Comparison of ENCODE assay signal across 17 cellular contexts in the genomic region with DNA sequence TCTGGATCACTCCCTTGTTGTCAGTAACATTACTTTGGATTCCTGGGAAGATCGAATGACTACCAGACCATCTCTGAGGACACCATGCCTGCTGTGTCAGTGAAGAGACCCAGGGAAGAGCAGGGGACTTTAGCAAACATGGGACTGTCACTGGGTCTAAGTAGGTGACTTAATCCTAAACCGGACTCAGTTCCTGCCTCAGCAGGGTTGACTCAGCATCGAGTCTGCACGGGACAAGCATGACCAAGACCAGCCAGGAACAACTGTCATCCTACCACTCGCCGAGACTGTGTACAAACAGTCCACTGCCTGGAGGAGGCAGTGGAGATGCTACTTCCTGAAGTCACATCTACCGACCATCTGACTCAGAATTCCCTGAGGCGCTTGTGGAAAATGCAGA. TPM values are rescaled to one million over a fixed set of nuclear protein-coding genes. Genes with fewer than 3 reads are reported as not detected.
DNase-seq lines count a peak whose midpoint lies in the region; ATAC-seq, FAIRE-seq and TF ChIP-seq lines count a peak whose summit lies in the region.
"Had no signal": no experiment of that assay in that cellular context is flagged by ENCODE, and none has a peak within 500 bp of the region (broad histone marks: within the 10 kb centered on the region; RNA-seq: fewer than 3 reads in every experiment).

No MANE protein-coding gene starts in this region.

- peak; percentile 18 for TF ChIP-seq CTCF in foreskin keratinocyte (conservative IDR thresholded peaks at IDR 0.05)
- no peak for TF ChIP-seq CTCF in vagina (IDR thresholded peaks at IDR 0.05)
- no peak for TF ChIP-seq CTCF in neural progenitor cell (IDR thresholded peaks at IDR 0.05)
- TF ChIP-seq CTCF in nephron progenitor cell (IDR thresholded peaks at IDR 0.05): no peak

- no peak overlapping the region for H3K4me3 ChIP-seq in GM23248
- no peak overlapping the region for H3K4me3 ChIP-seq in vagina
- H3K4me3 ChIP-seq in neural progenitor cell: no peak overlapping the region
- H3K4me3 ChIP-seq: BLaER1 treated with 17β-estradiol and CSF1 and Interleukin-3, amounts not matched to agents 10 nM and 100 nM; ovary; spleen had no signal

- WGBS in GM23248 (ENCODE audit: low coverage in 1 of 2, low lambda C conversion rate in 2 of 2, missing lambda C conversion rate in 2 of 2), 2 experiments: 21 to 24% methylated on average over 8 of the region's 8 CpGs

- no peaks in the 10 kb centered on the region for H3K79me2 ChIP-seq in GM23248 (ENCODE audit: insufficient read depth)
- no peaks in the 10 kb centered on the region for H3K79me2 ChIP-seq in neural progenitor cell (ENCODE audit: low read depth)

- H3K27me3 Mint-ChIP-seq in neural progenitor cell (ENCODE audit: insufficient read depth, low read depth): no peaks in the 10 kb centered on the region
- H3K27me3 Mint-ChIP-seq in nephron progenitor cell (ENCODE audit: low read depth, poor library complexity): no peaks in the 10 kb centered on the region
- H3K27me3 Mint-ChIP-seq: activated CD4-positive, alpha-beta T cell treated with anti-CD3 and anti-CD28 coated beads, Interleukin-2, amount 10 ng/mL, durations not matched to agents 7 days and 5 days had no signal

- H3K27ac ChIP-seq in GM23248 (no peak overlapping the region), foreskin keratinocyte (no peak overlapping the region), vagina (no peak overlapping the region), neural progenitor cell (no peak overlapping the region)
- H3K27ac ChIP-seq: BLaER1 treated with 17β-estradiol and CSF1 and Interleukin-3, amounts not matched to agents 10 nM and 100 nM; ovary; spleen had no signal

- H3K4me1 ChIP-seq in GM23248 (ENCODE audit: insufficient read depth) (no peaks in the 10 kb centered on the region), foreskin keratinocyte (no peaks in the 10 kb centered on the region), vagina (peaks cover 9% of the 10 kb centered on the region), neural progenitor cell (no peaks in the 10 kb centered on the region)

- no peaks in the 10 kb centered on the region for H3K4me1 Mint-ChIP-seq in neural progenitor cell
- H3K4me1 Mint-ChIP-seq in nephron progenitor cell: peaks cover 4% of the 10 kb centered on the region

- no peaks in the 10 kb centered on the region for H3K36me3 Mint-ChIP-seq in neural progenitor cell
- no peaks in the 10 kb centered on the region for H3K36me3 Mint-ChIP-seq in nephron progenitor cell (ENCODE audit: low read depth)

- no peak overlapping the region for H3K9ac ChIP-seq in GM23248
- H3K9ac ChIP-seq in neural progenitor cell: no peak overlapping the region
- H3K9ac ChIP-seq: BLaER1 treated with 17β-estradiol and CSF1 and Interleukin-3, amounts not matched to agents 10 nM and 100 nM had no signal

- intact Hi-C loops in vagina (cut with DNase I): no loop called here

- H3K4me3 Mint-ChIP-seq in neural progenitor cell (no peak overlapping the region), nephron progenitor cell (no peak overlapping the region)
- H3K4me3 Mint-ChIP-seq: activated CD4-positive, alpha-beta T cell treated with anti-CD3 and anti-CD28 coated beads, Interleukin-2, amount 10 ng/mL, durations not matched to agents 7 days and 5 days; activated T-cell treated with anti-CD3 and anti-CD28 coated beads, Interleukin-2, amount 50 U/mL, for 72 hours; T-helper 1 cell treated with Interleukin-12 subunit alpha and Interleukin-12 subunit beta and Interleukin-4 antibody, amounts not matched to agents 30 μg/mL and 1 μg/mL, for 36 hours had no signal

- H3K9me3 ChIP-seq in GM23248 (ENCODE audit: low read depth) (no peaks in the 10 kb centered on the region), vagina (no peaks in the 10 kb centered on the region), neural progenitor cell (ENCODE audit: low read depth) (no peaks in the 10 kb centered on the region)
- H3K9me3 ChIP-seq: ovary had no signal

- ATAC-seq in foreskin keratinocyte: peak; percentile 48
- ATAC-seq: activated T-cell treated with anti-CD3 and anti-CD28 coated beads, Interleukin-2, amount 50 U/mL, for 72 hours had no signal

- in situ Hi-C loops in ACHN (cut with HindIII; ENCODE audit: low pct_ligation_motif_present, low pct_unique_long_range_greater_than_20kb, low sequenced_read_pairs) (no loop called here), GM23248 (cut with MboI) (no loop called here)

- H3K36me3 ChIP-seq in GM23248 (ENCODE audit: low read depth) (no peaks in the 10 kb centered on the region), vagina (no peaks in the 10 kb centered on the region), neural progenitor cell (no peaks in the 10 kb centered on the region)
- H3K36me3 ChIP-seq: BLaER1 treated with 17β-estradiol and CSF1 and Interleukin-3, amounts not matched to agents 10 nM and 100 nM; ovary; spleen had no signal

- H3K9me3 Mint-ChIP-seq in neural progenitor cell (no peaks in the 10 kb centered on the region), nephron progenitor cell (no peaks in the 10 kb centered on the region)
- H3K9me3 Mint-ChIP-seq: activated CD4-positive, alpha-beta T cell treated with anti-CD3 and anti-CD28 coated beads, Interleukin-2, amount 10 ng/mL, durations not matched to agents 7 days and 5 days; activated T-cell treated with anti-CD3 and anti-CD28 coated beads, Interleukin-2, amount 50 U/mL, for 72 hours; T-helper 1 cell treated with Interleukin-12 subunit alpha and Interleukin-12 subunit beta and Interleukin-4 antibody, amounts not matched to agents 30 μg/mL and 1 μg/mL, for 36 hours had no signal

- DNase-seq in ACHN (peak; percentile 12), GM23248 (peak; percentile 59), RCC 7860 (ENCODE audit: low spot score) (peak; percentile 72), foreskin keratinocyte (no peak), vagina (ENCODE audit: extremely low spot score in 2 of 2) (no peak), neural progenitor cell (ENCODE audit: low spot score) (no peak), SHP77 treated with DMSO at 0.1 percent for 48 hours (lab: John Stamatoyannopoulos, UW) (no peak), nephron progenitor cell (no peak)
- DNase-seq: activated CD4-positive, alpha-beta T cell treated with anti-CD3 and anti-CD28 coated beads, Interleukin-2, amount 10 ng/mL, durations not matched to agents 7 days and 5 days; activated T-cell treated with anti-CD3 and anti-CD28 coated beads, Interleukin-2, amount 50 U/mL, for 72 hours; NCI-H1417; ovary; spleen; substantia nigra had no signal

- H3K27ac Mint-ChIP-seq in neural progenitor cell: no peak overlapping the region
- H3K27ac Mint-ChIP-seq in nephron progenitor cell: no peak overlapping the region
- H3K27ac Mint-ChIP-seq: activated CD4-positive, alpha-beta T cell treated with anti-CD3 and anti-CD28 coated beads, Interleukin-2, amount 10 ng/mL, durations not matched to agents 7 days and 5 days; activated T-cell treated with anti-CD3 and anti-CD28 coated beads, Interleukin-2, amount 50 U/mL, for 72 hours; T-helper 1 cell treated with Interleukin-12 subunit alpha and Interleukin-12 subunit beta and Interleukin-4 antibody, amounts not matched to agents 30 μg/mL and 1 μg/mL, for 36 hours had no signal

- FAIRE-seq in RCC 7860 (lab: Jason Lieb, UNC): no peak
- FAIRE-seq: islet of Langerhans had no signal

- H3K9me2 ChIP-seq in GM23248 (ENCODE audit: insufficient read depth): 0 out of 2 replicates have a peak, but pooled peaks cover 3% of the 10 kb centered on the region

- H3F3A ChIP-seq in GM23248 (ENCODE audit: insufficient read depth) (no peaks in the 10 kb centered on the region), neural progenitor cell (ENCODE audit: low read depth) (no peaks in the 10 kb centered on the region)

- no peak for TF ChIP-seq POLR2A in vagina (IDR thresholded peaks at IDR 0.05)

- H2AFZ ChIP-seq in GM23248: no peak overlapping the region
- H2AFZ ChIP-seq in neural progenitor cell (replicated peaks): no peak overlapping the region

- H3K4me2 ChIP-seq in GM23248 (ENCODE audit: unreplicated experiment) (no peak overlapping the region), neural progenitor cell (no peak overlapping the region)
- H3K4me2 ChIP-seq: BLaER1 treated with 17β-estradiol and CSF1 and Interleukin-3, amounts not matched to agents 10 nM and 100 nM had no signal

- H4K20me1 ChIP-seq in GM23248 (ENCODE audit: insufficient read depth): no peaks in the 10 kb centered on the region
- H4K20me1 ChIP-seq in neural progenitor cell (ENCODE audit: low read depth): no peaks in the 10 kb centered on the region
- H4K20me1 ChIP-seq: BLaER1 treated with 17β-estradiol and CSF1 and Interleukin-3, amounts not matched to agents 10 nM and 100 nM had no signal

- H3K27me3 ChIP-seq in GM23248 (replicated peaks; ENCODE audit: insufficient read depth) (no peaks in the 10 kb centered on the region), foreskin keratinocyte (no peaks in the 10 kb centered on the region), vagina (no peaks in the 10 kb centered on the region), neural progenitor cell (no peaks in the 10 kb centered on the region)
- H3K27me3 ChIP-seq: BLaER1 treated with 17β-estradiol and CSF1 and Interleukin-3, amounts not matched to agents 10 nM and 100 nM; ovary; spleen had no signal

RNA-seq across cellular contexts. Expression of a gene that starts 53.2 kb away (rescaled TPM):
- 36.7 and 43.4 TPM in 2 replicates for total RNA-seq in GM23248 (2014; rRNA removed; shearing (Covaris generic))
- polyA plus RNA-seq in GM23248 (2016; fragmentation: Nextera tagmentation; extraction: Ambion mirVana) (47.2 and 52.9 TPM in 2 replicates), foreskin keratinocyte (34.6 and 40.7 TPM in 2 replicates)
- total RNA-seq in foreskin keratinocyte (24.4 and 27.1 TPM in 2 replicates), vagina (16.5 TPM), neural progenitor cell (ENCODE audit: low replicate concordance) (44.1 and 48.3 TPM in 2 replicates)

Comparison
In these comparisons a context has a peak if more than half of its experiments do, and no peak if none do; other contexts are left out.
1. DNase-seq: peak in ACHN (single experiment), GM23248 (single experiment) and RCC 7860 (single experiment); none in foreskin keratinocyte (0 of 2), vagina (0 of 2), neural progenitor cell (single experiment), SHP77 treated with DMSO at 0.1 percent for 48 hours (single experiment) and nephron progenitor cell (single experiment).